In the genomic region with DNA sequence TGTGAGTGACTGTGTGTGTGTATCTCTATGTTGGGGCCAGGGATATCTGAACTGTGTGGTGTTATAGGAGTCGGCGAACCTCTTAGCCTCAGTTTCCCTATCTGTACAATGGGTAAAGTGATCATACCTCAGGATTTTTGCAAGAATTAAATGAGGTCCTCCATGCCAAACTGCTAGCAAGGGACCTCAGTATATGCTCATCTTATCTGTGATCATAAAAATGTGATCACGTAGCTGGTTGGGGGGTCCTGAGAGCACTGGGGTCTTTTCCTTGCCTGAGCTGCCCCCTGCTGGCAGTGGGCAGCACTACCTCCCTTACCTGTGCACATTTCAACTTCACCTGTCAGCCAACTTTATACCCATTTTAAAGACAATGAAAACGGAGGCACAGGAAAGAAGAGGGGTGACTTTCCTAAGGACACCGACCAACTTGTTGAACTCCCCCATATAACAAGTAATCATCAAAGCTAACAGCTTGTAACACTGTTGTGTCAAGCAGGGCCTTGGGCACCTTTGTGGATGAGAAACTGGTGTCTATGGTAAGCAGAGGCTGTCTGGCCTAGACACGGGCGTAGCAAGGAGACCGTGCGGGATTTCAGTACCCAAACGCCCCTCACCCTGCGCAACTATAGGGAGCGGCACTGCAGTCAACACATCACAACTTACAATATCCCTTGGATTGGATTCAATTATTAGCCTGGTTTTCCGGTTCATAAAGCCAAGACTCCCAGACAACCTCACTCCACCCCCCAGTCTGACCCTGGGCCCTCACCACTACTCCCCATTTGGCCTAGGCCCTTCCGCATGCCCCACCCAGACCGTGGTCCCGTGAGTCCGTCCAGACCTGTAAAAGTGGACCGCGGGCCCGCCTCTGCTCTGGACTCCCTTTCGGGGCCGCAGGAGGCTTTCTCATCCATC, we compare ENCODE assay signal across 8 cellular contexts. TPM values are rescaled to one million over a fixed set of nuclear protein-coding genes. Genes with fewer than 3 reads are reported as not detected.
DNase-seq lines count a peak whose midpoint lies in the region; ATAC-seq and TF ChIP-seq lines count a peak whose summit lies in the region.

No MANE protein-coding gene starts in this region.

- no peaks in the 10 kb centered on the region; the same call in none of the 2 replicates for H4K20me1 ChIP-seq in GM23338 (replicated peaks; ENCODE audit: insufficient read depth)

- H3K27ac ChIP-seq in GM23338 (ENCODE audit: low read depth), result peak overlapping the region; percentile 94
- peak overlapping the region; percentile 93 for H3K27ac ChIP-seq in layer of hippocampus (ENCODE audit: low read depth, low read length)

- H3K36me3 ChIP-seq in GM23338 (ENCODE audit: insufficient read depth), result peaks cover 8% of the 10 kb centered on the region; the same call in 1 of the 2 replicates

- peak overlapping the region; percentile 89 to 95 (median 92) for H3K27ac Mint-ChIP-seq in CD14-positive monocyte
- H3K27ac Mint-ChIP-seq in GM23338, result peak overlapping the region; percentile 91
- peak overlapping the region; percentile 89 to 95 for H3K27ac Mint-ChIP-seq in stimulated activated naive CD8-positive, alpha-beta T cell treated with anti-CD3 and anti-CD28 coated beads, Interleukin-15, amount 100 ng/mL, for 72 hours

- no peaks in the 10 kb centered on the region for H3K27me3 ChIP-seq in GM23338 (ENCODE audit: insufficient read depth)
- no peaks in the 10 kb centered on the region for H3K27me3 ChIP-seq in layer of hippocampus (ENCODE audit: control insufficient read depth, insufficient read depth, low read length)

- no peak for DNase-seq in CD14-positive monocyte (ENCODE audit: low spot score)
- DNase-seq in GM23338 (ENCODE audit: low spot score), result peak; percentile 71
- DNase-seq in RPMI8226, result peak; percentile 66
- peak; percentile 50 to 54 for DNase-seq in cardiac fibroblast (ENCODE audit: low read depth in 2 of 2)
- DNase-seq in stimulated activated naive CD8-positive, alpha-beta T cell treated with anti-CD3 and anti-CD28 coated beads, Interleukin-15, amount 100 ng/mL, for 72 hours, result peak; percentile 40 to 41

- peak overlapping the region; percentile 90; the same call in 1 of the 2 replicates for H2AFZ ChIP-seq in GM23338

- peak overlapping the region; percentile 85 to 89 for H3K4me3 Mint-ChIP-seq in CD14-positive monocyte
- peak overlapping the region; percentile 86 for H3K4me3 Mint-ChIP-seq in GM23338
- peak overlapping the region; percentile 89 to 94 for H3K4me3 Mint-ChIP-seq in stimulated activated naive CD8-positive, alpha-beta T cell treated with anti-CD3 and anti-CD28 coated beads, Interleukin-15, amount 100 ng/mL, for 72 hours

- H3K27me3 Mint-ChIP-seq in CD14-positive monocyte (ENCODE audit: low read depth in 3 of 3), result peaks cover 0 to 7% (median 0%) of the 10 kb centered on the region in 3 donors
- peaks cover 14% of the 10 kb centered on the region for H3K27me3 Mint-ChIP-seq in GM23338 (ENCODE audit: insufficient read depth, low read depth, poor library complexity)
- H3K27me3 Mint-ChIP-seq in stimulated activated naive CD8-positive, alpha-beta T cell treated with anti-CD3 and anti-CD28 coated beads, Interleukin-15, amount 100 ng/mL, for 72 hours, result no peaks in the 10 kb centered on the region

- H3K4me3 ChIP-seq in GM23338 (peak overlapping the region; percentile 63), cardiac fibroblast (replicated peaks in 1 of 2; ENCODE audit: low read depth in 2 of 2, low read length in 2 of 2) (peak overlapping the region; percentile 76 to 83)

- H3F3A ChIP-seq in GM23338 (replicated peaks; ENCODE audit: low read depth), result peaks cover 16% of the 10 kb centered on the region; the same call in 1 of the 2 replicates

- H3K4me1 Mint-ChIP-seq in CD14-positive monocyte (peaks cover 18% of the 10 kb centered on the region), GM23338 (peaks cover 24% of the 10 kb centered on the region)
- H3K4me1 Mint-ChIP-seq in stimulated activated naive CD8-positive, alpha-beta T cell treated with anti-CD3 and anti-CD28 coated beads, Interleukin-15, amount 100 ng/mL, for 72 hours, result peaks cover 41% of the 10 kb centered on the region

- peaks cover 9% of the 10 kb centered on the region; the same call in 1 of the 2 replicates for H3K79me2 ChIP-seq in GM23338 (replicated peaks; ENCODE audit: insufficient read depth)

- H3K9me3 Mint-ChIP-seq in CD14-positive monocyte (no peaks in the 10 kb centered on the region), GM23338 (no peaks in the 10 kb centered on the region)
- no peaks in the 10 kb centered on the region for H3K9me3 Mint-ChIP-seq in stimulated activated naive CD8-positive, alpha-beta T cell treated with anti-CD3 and anti-CD28 coated beads, Interleukin-15, amount 100 ng/mL, for 72 hours

- peaks cover 8% of the 10 kb centered on the region for H3K4me1 ChIP-seq in GM23338 (ENCODE audit: insufficient read depth)

- TF ChIP-seq CTCF in CD14-positive monocyte (IDR thresholded peaks at IDR 0.05), result peak; percentile 90
- TF ChIP-seq CTCF in GM23338 (conservative IDR thresholded peaks at IDR 0.05; ENCODE audit: low read depth in 2 of 2), result peak; percentile 87 to 98
- peak; percentile 83 for TF ChIP-seq CTCF in cardiac fibroblast (IDR thresholded peaks at IDR 0.05; ENCODE audit: low read depth, low read length)

- H3K9me2 ChIP-seq in GM23338 (ENCODE audit: insufficient read depth), result no peaks in the 10 kb centered on the region

- H3K4me2 ChIP-seq in GM23338, result peak overlapping the region; percentile 95

- peaks cover 22 to 34% of the 10 kb centered on the region in 2 donors for H3K36me3 Mint-ChIP-seq in CD14-positive monocyte
- H3K36me3 Mint-ChIP-seq in GM23338 (ENCODE audit: low read depth), result peaks cover 4% of the 10 kb centered on the region; the same call in 1 of the 3 replicates

- ATAC-seq in GM23338 (peak; percentile 5), HG03196 (IDR thresholded peaks at IDR 0.05; ENCODE audit: unreplicated experiment) (no peak), GM21825 (IDR thresholded peaks at IDR 0.05; ENCODE audit: unreplicated experiment) (no peak)
- no peak for ATAC-seq in stimulated activated naive CD8-positive, alpha-beta T cell treated with anti-CD3 and anti-CD28 coated beads, Interleukin-15, amount 100 ng/mL, for 72 hours

- intact Hi-C loops in CD14-positive monocyte (cut with micrococcal nuclease), result loop anchor here (2.0 to 5.0 kb wide), 2 partner anchors 42 to 70 kb away; a partner anchor contains a TSS

TF ChIP-seq in GM23338, 12 proteins besides CTCF, POLR2A, EP300 and RAD21:
- no peak for TF ChIP-seq EZH2 (IDR thresholded peaks at IDR 0.05; ENCODE audit: low read depth, unreplicated experiment)
- no peak for TF ChIP-seq NANOG (IDR thresholded peaks at IDR 0.05; ENCODE audit: borderline replicate concordance)
- TF ChIP-seq, protein P1, sequence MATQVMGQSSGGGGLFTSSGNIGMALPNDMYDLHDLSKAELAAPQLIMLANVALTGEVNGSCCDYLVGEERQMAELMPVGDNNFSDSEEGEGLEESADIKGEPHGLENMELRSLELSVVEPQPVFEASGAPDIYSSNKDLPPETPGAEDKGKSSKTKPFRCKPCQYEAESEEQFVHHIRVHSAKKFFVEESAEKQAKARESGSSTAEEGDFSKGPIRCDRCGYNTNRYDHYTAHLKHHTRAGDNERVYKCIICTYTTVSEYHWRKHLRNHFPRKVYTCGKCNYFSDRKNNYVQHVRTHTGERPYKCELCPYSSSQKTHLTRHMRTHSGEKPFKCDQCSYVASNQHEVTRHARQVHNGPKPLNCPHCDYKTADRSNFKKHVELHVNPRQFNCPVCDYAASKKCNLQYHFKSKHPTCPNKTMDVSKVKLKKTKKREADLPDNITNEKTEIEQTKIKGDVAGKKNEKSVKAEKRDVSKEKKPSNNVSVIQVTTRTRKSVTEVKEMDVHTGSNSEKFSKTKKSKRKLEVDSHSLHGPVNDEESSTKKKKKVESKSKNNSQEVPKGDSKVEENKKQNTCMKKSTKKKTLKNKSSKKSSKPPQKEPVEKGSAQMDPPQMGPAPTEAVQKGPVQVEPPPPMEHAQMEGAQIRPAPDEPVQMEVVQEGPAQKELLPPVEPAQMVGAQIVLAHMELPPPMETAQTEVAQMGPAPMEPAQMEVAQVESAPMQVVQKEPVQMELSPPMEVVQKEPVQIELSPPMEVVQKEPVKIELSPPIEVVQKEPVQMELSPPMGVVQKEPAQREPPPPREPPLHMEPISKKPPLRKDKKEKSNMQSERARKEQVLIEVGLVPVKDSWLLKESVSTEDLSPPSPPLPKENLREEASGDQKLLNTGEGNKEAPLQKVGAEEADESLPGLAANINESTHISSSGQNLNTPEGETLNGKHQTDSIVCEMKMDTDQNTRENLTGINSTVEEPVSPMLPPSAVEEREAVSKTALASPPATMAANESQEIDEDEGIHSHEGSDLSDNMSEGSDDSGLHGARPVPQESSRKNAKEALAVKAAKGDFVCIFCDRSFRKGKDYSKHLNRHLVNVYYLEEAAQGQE (IDR thresholded peaks at IDR 0.05; ENCODE audit: unreplicated experiment), result peak; percentile 21
- no peak for TF ChIP-seq JUNB (IDR thresholded peaks at IDR 0.05; ENCODE audit: unreplicated experiment)

RNA-seq across cellular contexts. Expression of a gene that starts 1.2 kb away (rescaled TPM):
- polyA plus RNA-seq in CD14-positive monocyte (10 to 100 TPM; 22.4 to 26.7 TPM), GM23338 (2016; fragmentation: Nextera tagmentation; extraction: Ambion mirVana) (22.2 and 22.7 TPM in 2 replicates)
- 85.9 and 101 TPM in 2 replicates for total RNA-seq in GM23338 (2014; rRNA removed; shearing (Covaris generic))

RNA-seq across cellular contexts. Expression of a gene that starts 12.4 kb away (rescaled TPM):
- polyA plus RNA-seq in CD14-positive monocyte (10 to 100 TPM; 11.3 to 13.2 TPM), GM23338 (2016; fragmentation: Nextera tagmentation; extraction: Ambion mirVana) (2.2 and 2.8 TPM in 2 replicates)
- 8.5 and 9.1 TPM in 2 replicates for total RNA-seq in GM23338 (2014; rRNA removed; shearing (Covaris generic))

RNA-seq across cellular contexts. Expression of a gene that starts 31.4 kb away (rescaled TPM):
- 1 to 10 TPM; 1.3 to 3.5 TPM for polyA plus RNA-seq in CD14-positive monocyte
- total RNA-seq in GM23338 (2014; rRNA removed; shearing (Covaris generic)), result 27.8 and 41.3 TPM in 2 replicates
- 8.7 and 11.6 TPM in 2 replicates for polyA plus RNA-seq in GM23338 (2016; fragmentation: Nextera tagmentation; extraction: Ambion mirVana)

RNA-seq across cellular contexts. Expression of a gene that starts 40.4 kb away (rescaled TPM):
- polyA plus RNA-seq in CD14-positive monocyte (10 to 100 TPM; 59.6 to 64.6 TPM), GM23338 (2016; fragmentation: Nextera tagmentation; extraction: Ambion mirVana) (236 and 237 TPM in 2 replicates)
- total RNA-seq in GM23338 (2014; rRNA removed; shearing (Covaris generic)), result 139 and 234 TPM in 2 replicates

RNA-seq across cellular contexts. Expression of a gene that starts 58.2 kb away (rescaled TPM):
- polyA plus RNA-seq in CD14-positive monocyte (not detected), GM23338 (2016; fragmentation: Nextera tagmentation; extraction: Ambion mirVana) (0.66 and 0.71 TPM in 2 replicates)
- total RNA-seq in GM23338 (2014; rRNA removed; shearing (Covaris generic)), result 0.35 and 0.97 TPM in 2 replicates
